ENCODE assay signal across 24 cellular contexts in the genomic region with DNA sequence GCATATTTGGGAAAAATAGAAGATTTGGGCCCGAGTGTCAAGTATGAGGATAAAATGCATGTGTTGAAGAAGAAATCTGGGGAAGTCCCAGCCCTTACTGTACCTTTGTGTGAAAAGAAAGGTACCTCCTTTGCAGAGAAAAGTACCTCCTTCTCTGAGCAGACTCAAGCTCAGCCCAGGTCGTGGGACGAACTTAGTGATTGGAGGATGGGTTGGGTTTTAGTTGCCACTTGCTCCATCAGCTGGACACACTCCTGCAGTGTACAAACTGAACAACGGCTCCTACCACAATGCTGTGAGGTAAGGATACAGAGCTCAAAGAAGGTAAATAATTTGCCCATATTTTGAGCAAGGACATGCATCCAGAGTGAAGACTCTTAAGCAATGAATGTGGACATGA. TPM values are rescaled to one million over a fixed set of nuclear protein-coding genes. Genes with fewer than 3 reads are reported as not detected.
A peak's percentile ranks its signal among the peaks of the same experiment; 100 is the strongest.
DNase-seq lines count a peak whose midpoint lies in the region; ATAC-seq, FAIRE-seq and TF ChIP-seq lines count a peak whose summit lies in the region.
"Had no signal": no experiment of that assay in that cellular context is flagged by ENCODE, and none has a peak within 500 bp of the region (broad histone marks: within the 10 kb centered on the region; RNA-seq: fewer than 3 reads in every experiment).

No MANE protein-coding gene starts in this region.

- H3K9ac ChIP-seq in Loucy (ENCODE audit: low read depth, low read length, poor library complexity, severe bottlenecking): no peak overlapping the region
- no peak overlapping the region for H3K9ac ChIP-seq in endothelial cell of umbilical vein (replicated peaks; ENCODE audit: extremely low read depth, insufficient read depth, low read length)

- H3K4me2 ChIP-seq in Loucy (ENCODE audit: low read depth, low read length, poor library complexity, severe bottlenecking) (no peak overlapping the region), endothelial cell of umbilical vein (ENCODE audit: insufficient read depth, low read length) (no peak overlapping the region)
- H3K4me2 ChIP-seq: GM23338 had no signal

- DNase-seq in activated naive CD8-positive, alpha-beta T cell treated with anti-CD3 and anti-CD28 coated beads, Interleukin-2, amount 10 ng/mL, durations not matched to agents 7 days and 5 days: no peak
- no peak for DNase-seq in activated naive CD8-positive, alpha-beta T cell treated with anti-CD3 and anti-CD28 coated beads for 36 hours
- DNase-seq in endothelial cell of umbilical vein (ENCODE audit: low read depth, low spot score): no peak
- DNase-seq in 8988T: no peak
- DNase-seq in tibial artery: no peak
- DNase-seq: C1 segment of cervical spinal cord; Calu3; CD4-positive, alpha-beta memory T cell; COR-L47; DMS53; DMS79 treated with DMSO at 0.1 percent for 48 hours; GF-D8; H9 had no signal

- no peaks in the 10 kb centered on the region for H3F3A ChIP-seq in Loucy (ENCODE audit: low read depth)

- no TSS peak for BruUV-seq in endothelial cell of umbilical vein (replicated peaks; lab: Mats Ljungman, UMichigan)

- FAIRE-seq in endothelial cell of umbilical vein (lab: Jason Lieb, UNC): no peak
- FAIRE-seq: GM12891, GM18507 had no signal

- H3K4me3 ChIP-seq in Loucy (ENCODE audit: low read length, poor library complexity, severe bottlenecking): no peak overlapping the region
- H3K4me3 ChIP-seq in endothelial cell of umbilical vein (replicated peaks in 1 of 3; ENCODE audit: insufficient read depth in 1 of 3, low read depth in 1 of 3, low read length in 3 of 3): no peak overlapping the region
- H3K4me3 ChIP-seq in tibial artery: no peak overlapping the region
- H3K4me3 ChIP-seq: GM23338 had no signal

- H3K4me1 ChIP-seq in Loucy (ENCODE audit: insufficient read depth, low read length, poor library complexity, severe bottlenecking): peaks cover 50% of the 10 kb centered on the region
- H3K4me1 ChIP-seq in endothelial cell of umbilical vein (ENCODE audit: control insufficient read depth, extremely low read depth, insufficient read depth, low read length): peaks cover 15% of the 10 kb centered on the region
- peaks cover 0 to 2% (median 0%) of the 10 kb centered on the region in 4 donors for H3K4me1 ChIP-seq in tibial artery

- H3K27me3 Mint-ChIP-seq in activated naive CD8-positive, alpha-beta T cell treated with anti-CD3 and anti-CD28 coated beads, Interleukin-2, amount 10 ng/mL, durations not matched to agents 7 days and 5 days: no peaks in the 10 kb centered on the region
- H3K27me3 Mint-ChIP-seq in activated naive CD8-positive, alpha-beta T cell treated with anti-CD3 and anti-CD28 coated beads for 36 hours: no peaks in the 10 kb centered on the region
- H3K27me3 Mint-ChIP-seq in stimulated activated memory B cell treated with anti-CD40 and anti-IgM and Interleukin-4, amounts not matched to agents 10 μg/mL and 1 μg/mL and 100 μg/mL, for 72 hours: no peaks in the 10 kb centered on the region

- CTCF ChIA-PET in endothelial cell of umbilical vein (lab: Charles Lee): interaction anchor here (1.3 to 1.7 kb wide), 2 partner anchors 181 to 241 kb away, joined by 3 read pairs; no protein-coding TSS in a partner anchor

- no peak for ATAC-seq in activated naive CD8-positive, alpha-beta T cell treated with anti-CD3 and anti-CD28 coated beads, Interleukin-2, amount 10 ng/mL, durations not matched to agents 7 days and 5 days (ENCODE audit: low read depth)
- ATAC-seq in stimulated activated memory B cell treated with anti-CD40 and anti-IgM and Interleukin-4, amounts not matched to agents 10 μg/mL and 1 μg/mL and 100 μg/mL, for 72 hours: no peak
- ATAC-seq: GM23338, HCT116 had no signal

- H3K79me2 ChIP-seq in Loucy (ENCODE audit: insufficient read depth, low read length) (no peaks in the 10 kb centered on the region), endothelial cell of umbilical vein (ENCODE audit: control insufficient read depth, insufficient read depth, low read length) (no peaks in the 10 kb centered on the region)

- no peaks in the 10 kb centered on the region for H3K9me1 ChIP-seq in endothelial cell of umbilical vein (replicated peaks; ENCODE audit: control insufficient read depth, extremely low read depth, insufficient read depth, low read length)

- intact Hi-C loops in endothelial cell of umbilical vein (cut with micrococcal nuclease) (no loop called here), tibial artery (cut with DNase I; ENCODE audit: low total_unique reads) (no loop called here)

- dilution Hi-C loops in endothelial cell of umbilical vein (cut with MboI; ENCODE audit: extremely low pct_ligation_motif_present, low sequenced_read_pairs): no loop called here

- H3K36me3 ChIP-seq in Loucy (ENCODE audit: insufficient read depth, low read length): no peaks in the 10 kb centered on the region
- no peaks in the 10 kb centered on the region for H3K36me3 ChIP-seq in endothelial cell of umbilical vein (ENCODE audit: control insufficient read depth in 2 of 2, extremely low read depth in 1 of 2, insufficient read depth in 2 of 2, low read length in 2 of 2)
- no peaks in the 10 kb centered on the region for H3K36me3 ChIP-seq in tibial artery

- H3K27me3 ChIP-seq in Loucy (ENCODE audit: insufficient read depth, low read length, poor library complexity, severe bottlenecking) (no peaks in the 10 kb centered on the region), endothelial cell of umbilical vein (ENCODE audit: control insufficient read depth in 2 of 2, insufficient read depth in 2 of 2, low read length in 2 of 2) (no peaks in the 10 kb centered on the region), tibial artery (no peaks in the 10 kb centered on the region)

- H2AFZ ChIP-seq in Loucy (ENCODE audit: low read length): peak overlapping the region; percentile 44; the same call in 1 of the 2 replicates
- H2AFZ ChIP-seq in endothelial cell of umbilical vein (ENCODE audit: low read depth, low read length): peak overlapping the region; percentile 10

- H3K27ac ChIP-seq in endothelial cell of umbilical vein (ENCODE audit: insufficient read depth, low read depth, low read length): no peak overlapping the region
- H3K27ac ChIP-seq in tibial artery: no peak overlapping the region

- TF ChIP-seq CTCF in Loucy (conservative IDR thresholded peaks at IDR 0.05; ENCODE audit: low read length) (no peak), endothelial cell of umbilical vein (IDR thresholded peaks at IDR 0.05; ENCODE audit: extremely low read depth in 1 of 2, insufficient read depth in 1 of 2, low read depth in 1 of 2, low read length in 2 of 2) (no peak), tibial artery (IDR thresholded peaks at IDR 0.05) (no peak)

- H4K20me1 ChIP-seq in Loucy (ENCODE audit: insufficient read depth, low read length, poor library complexity, severe bottlenecking): no peaks in the 10 kb centered on the region
- H4K20me1 ChIP-seq in endothelial cell of umbilical vein (replicated peaks; ENCODE audit: control insufficient read depth, extremely low read depth, insufficient read depth, low read length): no peaks in the 10 kb centered on the region

- peaks cover 33% of the 10 kb centered on the region for H3K4me1 Mint-ChIP-seq in activated naive CD8-positive, alpha-beta T cell treated with anti-CD3 and anti-CD28 coated beads, Interleukin-2, amount 10 ng/mL, durations not matched to agents 7 days and 5 days
- H3K4me1 Mint-ChIP-seq in activated naive CD8-positive, alpha-beta T cell treated with anti-CD3 and anti-CD28 coated beads for 36 hours: peaks cover 36% of the 10 kb centered on the region
- peaks cover 2% of the 10 kb centered on the region for H3K4me1 Mint-ChIP-seq in stimulated activated memory B cell treated with anti-CD40 and anti-IgM and Interleukin-4, amounts not matched to agents 10 μg/mL and 1 μg/mL and 100 μg/mL, for 72 hours
- H3K4me1 Mint-ChIP-seq: GM23338 had no signal

- peaks cover 36% of the 10 kb centered on the region for H3K36me3 Mint-ChIP-seq in activated naive CD8-positive, alpha-beta T cell treated with anti-CD3 and anti-CD28 coated beads, Interleukin-2, amount 10 ng/mL, durations not matched to agents 7 days and 5 days
- peaks cover 20% of the 10 kb centered on the region for H3K36me3 Mint-ChIP-seq in activated naive CD8-positive, alpha-beta T cell treated with anti-CD3 and anti-CD28 coated beads for 36 hours
- no peaks in the 10 kb centered on the region for H3K36me3 Mint-ChIP-seq in stimulated activated memory B cell treated with anti-CD40 and anti-IgM and Interleukin-4, amounts not matched to agents 10 μg/mL and 1 μg/mL and 100 μg/mL, for 72 hours
- H3K36me3 Mint-ChIP-seq: CD4-positive, alpha-beta memory T cell had no signal

- no peaks in the 10 kb centered on the region for H3K9me2 ChIP-seq in Loucy (replicated peaks; ENCODE audit: low read depth, low read length)

- H3K4me3 Mint-ChIP-seq in activated naive CD8-positive, alpha-beta T cell treated with anti-CD3 and anti-CD28 coated beads, Interleukin-2, amount 10 ng/mL, durations not matched to agents 7 days and 5 days: no peak overlapping the region
- H3K4me3 Mint-ChIP-seq in activated naive CD8-positive, alpha-beta T cell treated with anti-CD3 and anti-CD28 coated beads for 36 hours: no peak overlapping the region
- H3K4me3 Mint-ChIP-seq in stimulated activated memory B cell treated with anti-CD40 and anti-IgM and Interleukin-4, amounts not matched to agents 10 μg/mL and 1 μg/mL and 100 μg/mL, for 72 hours: no peak overlapping the region
- H3K4me3 Mint-ChIP-seq: CD4-positive, alpha-beta memory T cell; GM23338; H9 had no signal

- H3K27ac Mint-ChIP-seq in activated naive CD8-positive, alpha-beta T cell treated with anti-CD3 and anti-CD28 coated beads, Interleukin-2, amount 10 ng/mL, durations not matched to agents 7 days and 5 days: peak overlapping the region; percentile 10
- no peak overlapping the region for H3K27ac Mint-ChIP-seq in activated naive CD8-positive, alpha-beta T cell treated with anti-CD3 and anti-CD28 coated beads for 36 hours
- no peak overlapping the region for H3K27ac Mint-ChIP-seq in stimulated activated memory B cell treated with anti-CD40 and anti-IgM and Interleukin-4, amounts not matched to agents 10 μg/mL and 1 μg/mL and 100 μg/mL, for 72 hours
- H3K27ac Mint-ChIP-seq: CD4-positive, alpha-beta memory T cell; GM23338; H9 had no signal

- TF ChIP-seq POLR2A in endothelial cell of umbilical vein (IDR thresholded peaks at IDR 0.05; ENCODE audit: low read depth, low read length): no peak

- H3K9me3 ChIP-seq in Loucy (ENCODE audit: insufficient read depth, low read depth, low read length) (no peaks in the 10 kb centered on the region), endothelial cell of umbilical vein (replicated peaks; ENCODE audit: control insufficient read depth, insufficient read depth, low read length) (no peaks in the 10 kb centered on the region), tibial artery (no peaks in the 10 kb centered on the region)

- H3K9me3 Mint-ChIP-seq in activated naive CD8-positive, alpha-beta T cell treated with anti-CD3 and anti-CD28 coated beads, Interleukin-2, amount 10 ng/mL, durations not matched to agents 7 days and 5 days: peaks cover 14% of the 10 kb centered on the region
- H3K9me3 Mint-ChIP-seq in activated naive CD8-positive, alpha-beta T cell treated with anti-CD3 and anti-CD28 coated beads for 36 hours: peaks cover 6% of the 10 kb centered on the region
- H3K9me3 Mint-ChIP-seq in stimulated activated memory B cell treated with anti-CD40 and anti-IgM and Interleukin-4, amounts not matched to agents 10 μg/mL and 1 μg/mL and 100 μg/mL, for 72 hours: no peaks in the 10 kb centered on the region
- H3K9me3 Mint-ChIP-seq: GM23338, H9 had no signal

- POLR2A ChIA-PET in activated naive CD8-positive, alpha-beta T cell treated with anti-CD3 and anti-CD28 coated beads, Interleukin-2, amount 10 ng/mL, durations not matched to agents 7 days and 5 days (lab: Charles Lee): interaction anchor here (0.9 to 1.1 kb wide), 2 partner anchors 11 to 16 kb away, joined by 3 read pairs; no protein-coding TSS in a partner anchor
- POLR2A ChIA-PET in endothelial cell of umbilical vein (lab: Charles Lee): interaction anchor here (0.6 kb wide), 1 partner anchor 375 kb away, joined by 11 read pairs; no protein-coding TSS in a partner anchor

RNA-seq across cellular contexts. Expression of gene IL1RL1, which starts 49.9 kb away (rescaled TPM):
- total RNA-seq in activated naive CD8-positive, alpha-beta T cell treated with anti-CD3 and anti-CD28 coated beads, Interleukin-2, amount 10 ng/mL, durations not matched to agents 7 days and 5 days: not detected
- under 1 TPM; 0.10 to 0.18 TPM for total RNA-seq in activated naive CD8-positive, alpha-beta T cell treated with anti-CD3 and anti-CD28 coated beads for 36 hours
- total RNA-seq in endothelial cell of umbilical vein: 44.0 and 55.1 TPM in 2 replicates
- polyA plus RNA-seq in endothelial cell of umbilical vein: 27.9 and 32.2 TPM in 2 replicates
- 40.5 and 47.5 TPM in 2 replicates for polyA plus RNA-seq in endothelial cell of umbilical vein (2011; cell fraction: cytosol; rRNA removed)
- polyA plus RNA-seq in endothelial cell of umbilical vein (2011; cell fraction: nucleus; rRNA removed): 145 and 226 TPM in 2 replicates
- polyA plus RNA-seq in endothelial cell of umbilical vein (2012): 465 and 806 TPM in 2 replicates
- polyA minus RNA-seq in endothelial cell of umbilical vein: 62.5 and 92.4 TPM in 2 replicates
- 0.31 TPM for polyA minus RNA-seq in endothelial cell of umbilical vein (2011; cell fraction: cytosol; rRNA and poly(A)+ RNA removed)
- polyA minus RNA-seq in endothelial cell of umbilical vein (2011; cell fraction: nucleus; rRNA and poly(A)+ RNA removed): 98.2 and 183 TPM in 2 replicates
- total RNA-seq: A673, Calu3, Daoy, G401, GM23338, H4, H9 had no signal
- polyA plus RNA-seq: BJ, GM23338 had no signal

Comparison
In these comparisons a context has a peak if more than half of its experiments do, and no peak if none do; other contexts are left out.
1. RNA of gene IL1RL1, which starts 49.9 kb away (total RNA-seq): 44.0 to 55.1 TPM in endothelial cell of umbilical vein; not detected in activated naive CD8-positive, alpha-beta T cell treated with anti-CD3 and anti-CD28 coated beads, Interleukin-2, amount 10 ng/mL, durations not matched to agents 7 days and 5 days and 0.10 to 0.18 TPM in activated naive CD8-positive, alpha-beta T cell treated with anti-CD3 and anti-CD28 coated beads for 36 hours; every median in the first group is over 10 times any median in the second.